12 cellular contexts compared by ENCODE assay signal in the genomic region with DNA sequence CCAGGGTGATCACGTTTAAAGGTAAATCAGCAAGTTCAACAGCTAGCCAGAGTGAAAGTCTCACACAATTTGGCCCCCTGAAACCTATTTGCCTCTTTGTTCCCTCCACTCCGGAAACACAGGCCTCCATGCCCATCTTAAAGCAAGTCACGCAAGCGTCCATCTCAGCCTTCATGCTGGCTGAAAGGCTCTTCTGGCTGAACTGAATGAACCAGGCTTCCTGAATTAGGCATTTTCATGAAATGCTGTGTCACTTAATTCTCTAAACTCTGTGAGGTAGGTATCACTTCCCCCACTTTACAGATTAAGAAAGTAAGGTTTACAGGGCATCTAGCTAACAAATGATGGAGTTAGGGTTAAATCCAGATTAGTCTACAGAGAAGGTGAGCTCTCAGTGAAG. TPM values are rescaled to one million over a fixed set of nuclear protein-coding genes. Genes with fewer than 3 reads are reported as not detected.
DNase-seq lines count a peak whose midpoint lies in the region; ATAC-seq and TF ChIP-seq lines count a peak whose summit lies in the region.
"Had no signal": no experiment of that assay in that cellular context is flagged by ENCODE, and none has a peak within 500 bp of the region (broad histone marks: within the 10 kb centered on the region; RNA-seq: fewer than 3 reads in every experiment).

No MANE protein-coding gene starts in this region.

- peak overlapping the region; percentile 83 for H3K27ac ChIP-seq in CD8-positive, alpha-beta memory T cell (ENCODE audit: low read depth, low read length)
- H3K27ac ChIP-seq in HL-60 (replicated peaks), result no peak overlapping the region

- TF ChIP-seq CTCF in HL-60 (IDR thresholded peaks at IDR 0.05; ENCODE audit: insufficient read depth, low read length) (no peak), nephron (IDR thresholded peaks at IDR 0.05; ENCODE audit: unreplicated experiment in 3 of 3) (no peak)

- no peaks in the 10 kb centered on the region for H3K9me3 ChIP-seq in CD8-positive, alpha-beta memory T cell (ENCODE audit: low read length)
- no peaks in the 10 kb centered on the region for H3K9me3 ChIP-seq in adipocyte (ENCODE audit: control insufficient read depth, low read length)

- no peaks in the 10 kb centered on the region for H3K27me3 ChIP-seq in CD8-positive, alpha-beta memory T cell (ENCODE audit: insufficient read depth, low read length, poor library complexity, severe bottlenecking)
- no peaks in the 10 kb centered on the region for H3K27me3 ChIP-seq in HL-60 (ENCODE audit: insufficient read depth, poor library complexity, severe bottlenecking)
- no peaks in the 10 kb centered on the region for H3K27me3 ChIP-seq in adipocyte (replicated peaks; ENCODE audit: control insufficient read depth, insufficient read depth, low read length)

- CTCF ChIA-PET in CD8-positive, alpha-beta memory T cell (lab: Charles Lee), result interaction anchor here (0.6 to 1.0 kb wide), 2 partner anchors 12 to 39 kb away, joined by 3 to 4 read pairs; partner anchors contain the start of genes ST13 and XPNPEP3

- H3K4me1 ChIP-seq in CD8-positive, alpha-beta memory T cell (ENCODE audit: insufficient read depth, low read length), result peaks cover 23% of the 10 kb centered on the region
- H3K4me1 ChIP-seq in adipocyte (ENCODE audit: control insufficient read depth, insufficient read depth, low read length), result peaks cover 22% of the 10 kb centered on the region

- no peaks in the 10 kb centered on the region for H3K36me3 ChIP-seq in CD8-positive, alpha-beta memory T cell (ENCODE audit: insufficient read depth, low read length)
- peaks cover 12% of the 10 kb centered on the region for H3K36me3 ChIP-seq in adipocyte (ENCODE audit: control insufficient read depth, insufficient read depth, low read length, severe bottlenecking)

- peak overlapping the region; percentile 99 for H3K9ac ChIP-seq in adipocyte (ENCODE audit: low read length)

- no peaks in the 10 kb centered on the region for H3K27me3 Mint-ChIP-seq in CD8-positive, alpha-beta memory T cell
- no peaks in the 10 kb centered on the region for H3K27me3 Mint-ChIP-seq in nephron (ENCODE audit: low read depth)

- no peak for DNase-seq in CD8-positive, alpha-beta memory T cell
- DNase-seq in HL-60 (ENCODE audit: low read depth in 1 of 2, low spot score in 1 of 2) (no peak), adipocyte (ENCODE audit: low read depth) (no peak), UCSD-AML1 (lab: John Stamatoyannopoulos, UW; ENCODE audit: unreplicated experiment) (no peak), retina (no peak), OCI-M2 (lab: John Stamatoyannopoulos, UW; ENCODE audit: unreplicated experiment) (no peak)
- DNase-seq: activated CD8-positive, alpha-beta memory T cell treated with anti-CD3 and anti-CD28 coated beads for 24 hours; NCI-H446 treated with DMSO at 0.1 percent for 48 hours had no signal

- H3K4me3 Mint-ChIP-seq in CD8-positive, alpha-beta memory T cell, result peak overlapping the region; percentile 90 to 98 (median 97)
- H3K4me3 Mint-ChIP-seq in nephron, result peak overlapping the region; percentile 91 to 99 (median 92)

- no peak overlapping the region for H3K4me3 ChIP-seq in CD8-positive, alpha-beta memory T cell (ENCODE audit: low read length)
- peak overlapping the region; percentile 99 for H3K4me3 ChIP-seq in HL-60 (replicated peaks; ENCODE audit: insufficient read depth, low read length)
- H3K4me3 ChIP-seq in adipocyte (ENCODE audit: low read length), result peak overlapping the region; percentile 99

- peak overlapping the region in 7 of 8 donors; percentile 15 to 98 (median 91) for H3K27ac Mint-ChIP-seq in CD8-positive, alpha-beta memory T cell
- peak overlapping the region; percentile 17 to 39 (median 24) for H3K27ac Mint-ChIP-seq in nephron

- no peaks in the 10 kb centered on the region for H3K9me3 Mint-ChIP-seq in CD8-positive, alpha-beta memory T cell
- no peaks in the 10 kb centered on the region for H3K9me3 Mint-ChIP-seq in nephron

- POLR2A ChIA-PET in CD8-positive, alpha-beta memory T cell (lab: Charles Lee), result no interaction called here

- H3K4me1 Mint-ChIP-seq in CD8-positive, alpha-beta memory T cell, result peaks cover 31 to 51% (median 49%) of the 10 kb centered on the region in 3 donors
- H3K4me1 Mint-ChIP-seq in nephron, result peaks cover 27% of the 10 kb centered on the region

- peaks cover 0 to 23% (median 5%) of the 10 kb centered on the region in 3 donors for H3K36me3 Mint-ChIP-seq in CD8-positive, alpha-beta memory T cell
- H3K36me3 Mint-ChIP-seq in nephron (ENCODE audit: low read depth), result peaks cover 16% of the 10 kb centered on the region

- no peak for ATAC-seq in HG02623 (IDR thresholded peaks at IDR 0.05; ENCODE audit: unreplicated experiment)

RNA-seq across cellular contexts. Expression of gene SLC25A17, which starts 1.4 kb away (rescaled TPM):
- total RNA-seq in CD8-positive, alpha-beta memory T cell, result 10 to 100 TPM; 31.4 to 35.1 TPM
- polyA plus RNA-seq in CD8-positive, alpha-beta memory T cell, result 17.6 TPM

RNA-seq across cellular contexts. Expression of gene ST13, which starts 38.7 kb away (rescaled TPM):
- 100 to 1,000 TPM; 201 to 218 TPM for total RNA-seq in CD8-positive, alpha-beta memory T cell
- polyA plus RNA-seq in CD8-positive, alpha-beta memory T cell, result 176 TPM

RNA-seq across cellular contexts. Expression of gene XPNPEP3, which starts 39.2 kb away (rescaled TPM):
- 10 to 100 TPM; 18.7 to 19.6 TPM for total RNA-seq in CD8-positive, alpha-beta memory T cell
- 9.1 TPM for polyA plus RNA-seq in CD8-positive, alpha-beta memory T cell

RNA-seq across cellular contexts. Expression of gene DNAJB7, which starts 44.2 kb away (rescaled TPM):
- not detected for total RNA-seq in CD8-positive, alpha-beta memory T cell
- 0.23 TPM for polyA plus RNA-seq in CD8-positive, alpha-beta memory T cell
- total RNA-seq: epithelial cell of proximal tubule, pulmonary artery endothelial cell had no signal
